Comparison of ENCODE assay signal across 2 cellular contexts in genomic region chr10:69513617-69514016, GRCh38.
TF ChIP-seq lines count a peak whose summit lies in the region.

No MANE protein-coding gene starts in this region.

TF ChIP-seq in SK-N-SH, 30 proteins besides CTCF, POLR2A, EP300 and RAD21 (continued from another document):
- TF ChIP-seq, protein P1, sequence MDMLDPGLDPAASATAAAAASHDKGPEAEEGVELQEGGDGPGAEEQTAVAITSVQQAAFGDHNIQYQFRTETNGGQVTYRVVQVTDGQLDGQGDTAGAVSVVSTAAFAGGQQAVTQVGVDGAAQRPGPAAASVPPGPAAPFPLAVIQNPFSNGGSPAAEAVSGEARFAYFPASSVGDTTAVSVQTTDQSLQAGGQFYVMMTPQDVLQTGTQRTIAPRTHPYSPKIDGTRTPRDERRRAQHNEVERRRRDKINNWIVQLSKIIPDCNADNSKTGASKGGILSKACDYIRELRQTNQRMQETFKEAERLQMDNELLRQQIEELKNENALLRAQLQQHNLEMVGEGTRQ (IDR thresholded peaks at IDR 0.05; ENCODE audit: borderline replicate concordance, low read depth, low read length): no peak
- no peak for TF ChIP-seq NFIC (IDR thresholded peaks at IDR 0.05; ENCODE audit: borderline replicate concordance)
- TF ChIP-seq MEF2A (IDR thresholded peaks at IDR 0.05; ENCODE audit: borderline replicate concordance, low read depth): no peak

TF ChIP-seq in SK-N-SH treated with all-trans-retinoic acid at 6 μM for 48 hours, 23 proteins besides CTCF, POLR2A, EP300 and RAD21 (continued from another document):
- TF ChIP-seq, protein P2, sequence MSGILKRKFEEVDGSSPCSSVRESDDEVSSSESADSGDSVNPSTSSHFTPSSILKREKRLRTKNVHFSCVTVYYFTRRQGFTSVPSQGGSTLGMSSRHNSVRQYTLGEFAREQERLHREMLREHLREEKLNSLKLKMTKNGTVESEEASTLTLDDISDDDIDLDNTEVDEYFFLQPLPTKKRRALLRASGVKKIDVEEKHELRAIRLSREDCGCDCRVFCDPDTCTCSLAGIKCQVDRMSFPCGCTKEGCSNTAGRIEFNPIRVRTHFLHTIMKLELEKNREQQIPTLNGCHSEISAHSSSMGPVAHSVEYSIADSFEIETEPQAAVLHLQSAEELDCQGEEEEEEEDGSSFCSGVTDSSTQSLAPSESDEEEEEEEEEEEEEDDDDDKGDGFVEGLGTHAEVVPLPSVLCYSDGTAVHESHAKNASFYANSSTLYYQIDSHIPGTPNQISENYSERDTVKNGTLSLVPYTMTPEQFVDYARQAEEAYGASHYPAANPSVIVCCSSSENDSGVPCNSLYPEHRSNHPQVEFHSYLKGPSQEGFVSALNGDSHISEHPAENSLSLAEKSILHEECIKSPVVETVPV (CRISPR knock-in tag; IDR thresholded peaks at IDR 0.05): no peak
